ENCODE assay signal across 8 cellular contexts in genomic region chr12:111367661-111368221, GRCh38. TPM values are rescaled to one million over a fixed set of nuclear protein-coding genes. Genes with fewer than 3 reads are reported as not detected.
DNase-seq lines count a peak whose midpoint lies in the region; ATAC-seq and TF ChIP-seq lines count a peak whose summit lies in the region.

No MANE protein-coding gene starts in this region.

- H3K27ac Mint-ChIP-seq in endothelial cell (ENCODE audit: unreplicated experiment) (peak overlapping the region; percentile 38), natural killer cell (peak overlapping the region in 1 of 2 donors; percentile 72)

- H3K4me1 ChIP-seq in BE2C: no peaks in the 10 kb centered on the region

- no peak for TF ChIP-seq CTCF in BE2C (IDR thresholded peaks at IDR 0.05; ENCODE audit: low read depth, low read length)
- no peak for TF ChIP-seq CTCF in endothelial cell (IDR thresholded peaks at IDR 0.05; ENCODE audit: unreplicated experiment)
- TF ChIP-seq CTCF in natural killer cell (IDR thresholded peaks at IDR 0.05): no peak

- no peaks in the 10 kb centered on the region for H3K36me3 ChIP-seq in BE2C

- DNase-seq in BE2C (peak; percentile 33), OCI-M1 (lab: John Stamatoyannopoulos, UW) (peak; percentile 34), endothelial cell (ENCODE audit: low spot score) (peak; percentile 26), natural killer cell (no peak), hypothalamus (lab: John Stamatoyannopoulos, UW) (no peak)
- no peak for DNase-seq in stimulated activated CD4-positive, alpha-beta T cell treated with anti-CD3 and anti-CD28 coated beads, Interleukin-4, amount 100 ng/mL, for 24 hours

- H3K9me3 Mint-ChIP-seq in endothelial cell (ENCODE audit: unreplicated experiment): no peaks in the 10 kb centered on the region
- no peaks in the 10 kb centered on the region for H3K9me3 Mint-ChIP-seq in natural killer cell

- H3K4me1 Mint-ChIP-seq in endothelial cell (ENCODE audit: unreplicated experiment) (peaks cover 19% of the 10 kb centered on the region), natural killer cell (peaks cover 11 to 37% of the 10 kb centered on the region in 2 donors)

- peaks cover 20% of the 10 kb centered on the region for H3K36me3 Mint-ChIP-seq in endothelial cell (ENCODE audit: low read depth, unreplicated experiment)
- H3K36me3 Mint-ChIP-seq in natural killer cell: no peaks in the 10 kb centered on the region

- no peak for ATAC-seq in natural killer cell
- ATAC-seq in HG03439 (IDR thresholded peaks at IDR 0.05; ENCODE audit: unreplicated experiment): no peak
- no peak for ATAC-seq in HG03565 (IDR thresholded peaks at IDR 0.05; ENCODE audit: unreplicated experiment)

- H3K27me3 ChIP-seq in BE2C: no peaks in the 10 kb centered on the region

- peak overlapping the region; percentile 81 for H3K4me3 ChIP-seq in BE2C (ENCODE audit: low read depth, low read length)

- H3K4me3 Mint-ChIP-seq in endothelial cell (ENCODE audit: unreplicated experiment) (peak overlapping the region; percentile 89), natural killer cell (peak overlapping the region; percentile 67)

- no peaks in the 10 kb centered on the region for H3K9me3 ChIP-seq in BE2C

- H3K27me3 Mint-ChIP-seq in endothelial cell (ENCODE audit: unreplicated experiment) (peaks cover 5% of the 10 kb centered on the region), natural killer cell (ENCODE audit: low read depth in 2 of 2) (peaks cover 0 to 4% of the 10 kb centered on the region in 2 donors)

- intact Hi-C loops in natural killer cell (cut with micrococcal nuclease): no loop called here

RNA-seq across cellular contexts. Expression of gene PHETA1, which starts 1.2 kb away (rescaled TPM):
- 22.6 TPM for polyA plus RNA-seq in BE2C (2012; ENCODE audit: insufficient read depth, insufficient read length, low read depth)
- total RNA-seq in endothelial cell (ENCODE audit: unreplicated experiment): 14.8 TPM
- 1 to 10 TPM; 3.4 to 3.8 (median 3.5) TPM for total RNA-seq in natural killer cell

RNA-seq across cellular contexts. Expression of gene SH2B3, which starts 38.0 kb away (rescaled TPM):
- polyA plus RNA-seq in BE2C (2012; ENCODE audit: insufficient read depth, insufficient read length, low read depth): 42.9 TPM
- total RNA-seq in endothelial cell (ENCODE audit: unreplicated experiment) (93.7 TPM), natural killer cell (10 to 100 TPM; 68.1 to 81.3 (median 68.4) TPM)

Comparison
In these comparisons a context has a peak if more than half of its experiments do, and no peak if none do; other contexts are left out.
1. DNase-seq: peak in BE2C (single experiment), OCI-M1 (single experiment) and endothelial cell (single experiment); none in natural killer cell (single experiment), stimulated activated CD4-positive, alpha-beta T cell treated with anti-CD3 and anti-CD28 coated beads, Interleukin-4, amount 100 ng/mL, for 24 hours (single experiment) and hypothalamus (0 of 51).